12 cellular contexts compared by ENCODE assay signal in genomic region chr11:68327586-68328370, GRCh38. TPM values are rescaled to one million over a fixed set of nuclear protein-coding genes. Genes with fewer than 3 reads are reported as not detected.
DNase-seq lines count a peak whose midpoint lies in the region; ATAC-seq, FAIRE-seq and TF ChIP-seq lines count a peak whose summit lies in the region.
"Had no signal": no experiment of that assay in that cellular context is flagged by ENCODE, and none has a peak within 500 bp of the region (broad histone marks: within the 10 kb centered on the region; RNA-seq: fewer than 3 reads in every experiment).

No MANE protein-coding gene starts in this region.

- TF ChIP-seq CTCF in WTC11 (IDR thresholded peaks at IDR 0.05): no peak
- TF ChIP-seq CTCF in keratinocyte (optimal IDR thresholded peaks at IDR 0.05 in 1 of 3, IDR thresholded peaks at IDR 0.05 in 1 of 3, conservative IDR thresholded peaks at IDR 0.05 in 1 of 3; ENCODE audit: extremely low read depth in 1 of 3, insufficient read depth in 2 of 3, low read length in 3 of 3): no peak

- no peak overlapping the region for H3K4me2 ChIP-seq in keratinocyte (ENCODE audit: control insufficient read depth, extremely low read depth, insufficient read depth, low read depth, low read length)

- no peak for FAIRE-seq in keratinocyte (lab: Jason Lieb, UNC)
- FAIRE-seq: bronchial epithelial cell had no signal

- no peak overlapping the region for H2AFZ ChIP-seq in keratinocyte (ENCODE audit: control insufficient read depth, low read length)

- H3K27me3 ChIP-seq in keratinocyte (ENCODE audit: control insufficient read depth, extremely low read depth, insufficient read depth, low read length) (no peaks in the 10 kb centered on the region), stomach smooth muscle (ENCODE audit: control insufficient read depth in 1 of 2, insufficient read depth in 2 of 2, low read length in 2 of 2) (no peaks in the 10 kb centered on the region)
- H3K27me3 ChIP-seq: Peyer's patch had no signal

- H3K36me3 ChIP-seq in keratinocyte (ENCODE audit: control insufficient read depth in 2 of 2, extremely low read depth in 1 of 2, insufficient read depth in 2 of 2, low read length in 2 of 2) (no peaks in the 10 kb centered on the region), stomach smooth muscle (ENCODE audit: control insufficient read depth in 2 of 2, insufficient read depth in 2 of 2, low read length in 2 of 2) (no peaks in the 10 kb centered on the region)
- H3K36me3 ChIP-seq: Peyer's patch had no signal

- dilution Hi-C loops in keratinocyte (cut with MboI; ENCODE audit: extremely low pct_ligation_motif_present, low sequenced_read_pairs): no loop called here

- peaks cover 62% of the 10 kb centered on the region for H3K79me2 ChIP-seq in keratinocyte (ENCODE audit: control insufficient read depth, insufficient read depth, low read length)

- peaks cover 39% of the 10 kb centered on the region for H3K4me1 Mint-ChIP-seq in T-helper 2 cell treated with Interferon-gamma antibody and Interleukin-4, amounts not matched to agents 5 μg/mL and 100 μg/mL, for 36 hours (ENCODE audit: low read depth)
- H3K4me1 Mint-ChIP-seq in WTC11: peaks cover 70% of the 10 kb centered on the region

- H3K9me3 ChIP-seq in keratinocyte (ENCODE audit: control insufficient read depth, low read depth, low read length): no peaks in the 10 kb centered on the region
- no peaks in the 10 kb centered on the region for H3K9me3 ChIP-seq in stomach smooth muscle (ENCODE audit: control insufficient read depth in 2 of 2, low read length in 2 of 2)
- H3K9me3 ChIP-seq: Peyer's patch had no signal

- H4K20me1 ChIP-seq in keratinocyte (ENCODE audit: control insufficient read depth, extremely low read depth, insufficient read depth, low read length): peaks cover 10% of the 10 kb centered on the region

- DNase-seq in T-helper 2 cell treated with Interferon-gamma antibody and Interleukin-4, amounts not matched to agents 5 μg/mL and 100 μg/mL, for 36 hours (ENCODE audit: low spot score): no peak
- DNase-seq in T-helper 2 cell (no peak), WTC11 (ENCODE audit: low spot score) (no peak), keratinocyte (ENCODE audit: low read depth, low spot score) (no peak), HCEC 1CT (no peak), OCI-M2 (lab: John Stamatoyannopoulos, UW; ENCODE audit: unreplicated experiment) (no peak)
- DNase-seq: activated T-cell treated with anti-CD3 and anti-CD28 coated beads for 4 hours, NCI-H2081 treated with DMSO at 0.1 percent for 48 hours had no signal

- POLR2A ChIA-PET in WTC11 (lab: Charles Lee): interaction anchor here (1.7 kb wide), 1 partner anchor 14 kb away, joined by 4 read pairs; no protein-coding TSS in a partner anchor

- H3K4me1 ChIP-seq in keratinocyte (ENCODE audit: control insufficient read depth, extremely low read depth, insufficient read depth, low read length) (peaks cover 14% of the 10 kb centered on the region), stomach smooth muscle (ENCODE audit: control insufficient read depth, insufficient read depth, low read length) (peaks cover 81% of the 10 kb centered on the region)

- ATAC-seq in WTC11 (no peak), HG03442 (IDR thresholded peaks at IDR 0.05; ENCODE audit: unreplicated experiment) (no peak)

- H3K27ac ChIP-seq in keratinocyte (ENCODE audit: control insufficient read depth, insufficient read depth, low read length) (no peak overlapping the region), stomach smooth muscle (ENCODE audit: low read length) (no peak overlapping the region)

- no peak overlapping the region for H3K4me3 ChIP-seq in keratinocyte (ENCODE audit: control insufficient read depth in 2 of 3, extremely low read depth in 1 of 3, insufficient read depth in 2 of 3, low read depth in 1 of 3, low read length in 3 of 3)
- peak overlapping the region; percentile 43 to 47 for H3K4me3 ChIP-seq in stomach smooth muscle (ENCODE audit: low read length in 2 of 2)
- H3K4me3 ChIP-seq: Peyer's patch had no signal

- CTCF ChIA-PET in WTC11 (lab: Charles Lee): interaction anchor here (0.8 to 1.5 kb wide), 9 partner anchors 13 to 70 kb away, joined by 3 to 9 read pairs (median 3); no protein-coding TSS in a partner anchor

- peaks cover 4% of the 10 kb centered on the region for H3K27me3 Mint-ChIP-seq in T-helper 2 cell treated with Interferon-gamma antibody and Interleukin-4, amounts not matched to agents 5 μg/mL and 100 μg/mL, for 36 hours (ENCODE audit: low read depth)
- H3K27me3 Mint-ChIP-seq in WTC11 (ENCODE audit: low read depth): no peaks in the 10 kb centered on the region

- H3K9me1 ChIP-seq in keratinocyte (ENCODE audit: control insufficient read depth, extremely low read depth, insufficient read depth, low read length): no peaks in the 10 kb centered on the region

- peak overlapping the region; percentile 4 for H3K27ac Mint-ChIP-seq in T-helper 2 cell treated with Interferon-gamma antibody and Interleukin-4, amounts not matched to agents 5 μg/mL and 100 μg/mL, for 36 hours
- H3K27ac Mint-ChIP-seq in WTC11: peak overlapping the region; percentile 64

- H3K4me3 Mint-ChIP-seq in T-helper 2 cell treated with Interferon-gamma antibody and Interleukin-4, amounts not matched to agents 5 μg/mL and 100 μg/mL, for 36 hours: peak overlapping the region; percentile 50
- peak overlapping the region; percentile 31 for H3K4me3 Mint-ChIP-seq in WTC11

- no peaks in the 10 kb centered on the region for H3K9me3 Mint-ChIP-seq in T-helper 2 cell treated with Interferon-gamma antibody and Interleukin-4, amounts not matched to agents 5 μg/mL and 100 μg/mL, for 36 hours
- no peaks in the 10 kb centered on the region for H3K9me3 Mint-ChIP-seq in WTC11

- H3K36me3 Mint-ChIP-seq in T-helper 2 cell treated with Interferon-gamma antibody and Interleukin-4, amounts not matched to agents 5 μg/mL and 100 μg/mL, for 36 hours (ENCODE audit: low read depth): no peaks in the 10 kb centered on the region
- no peaks in the 10 kb centered on the region for H3K36me3 Mint-ChIP-seq in WTC11

- H3K9ac ChIP-seq in keratinocyte (ENCODE audit: control insufficient read depth, extremely low read depth, insufficient read depth, low read length) (peak overlapping the region; percentile 22), stomach smooth muscle (ENCODE audit: low read length in 2 of 2) (no peak overlapping the region)

TF ChIP-seq in WTC11, 78 proteins besides CTCF, POLR2A, EP300 and RAD21:
- TF ChIP-seq ZNF416 (CRISPR knock-in tag; IDR thresholded peaks at IDR 0.05) (no peak), ZNF138 (CRISPR knock-in tag; conservative IDR thresholded peaks at IDR 0.05) (0 out of 2 replicates have a peak, but pooled peaks have one; percentile 42)

RNA-seq across cellular contexts. Expression of gene LRP5, which starts 15.4 kb away (rescaled TPM):
- total RNA-seq in WTC11 (2021): 41.6 to 48.8 TPM (median 41.9 TPM) in 3 replicates
- 6.6 to 8.6 TPM (median 8.0 TPM) in 3 replicates for polyA plus RNA-seq in keratinocyte
- polyA plus RNA-seq in keratinocyte (2011; ENCODE audit: low read depth): 13.1 TPM
- polyA plus RNA-seq in keratinocyte (2011; cell fraction: cytosol; rRNA removed): 2.2 and 7.4 TPM in 2 replicates
- 15.3 and 24.0 TPM in 2 replicates for polyA plus RNA-seq in keratinocyte (2011; cell fraction: nucleus; rRNA removed)
- 11.8 and 23.0 TPM in 2 replicates for polyA plus RNA-seq in keratinocyte (2012; ENCODE audit: low replicate concordance)
- polyA minus RNA-seq in keratinocyte: 16.9 to 44.7 TPM (median 20.8 TPM) in 3 replicates
- 23.6 TPM for polyA minus RNA-seq in keratinocyte (2011; cell fraction: cytosol; rRNA and poly(A)+ RNA removed)
- polyA minus RNA-seq in keratinocyte (2011; cell fraction: nucleus; rRNA and poly(A)+ RNA removed): 41.5 and 46.4 TPM in 2 replicates

RNA-seq across cellular contexts. Expression of gene C11orf24, which starts 56.0 kb away (rescaled TPM):
- total RNA-seq in WTC11 (2021): 41.8 to 53.7 TPM (median 43.8 TPM) in 3 replicates
- polyA plus RNA-seq in keratinocyte: 28.4 to 32.8 TPM (median 32.2 TPM) in 3 replicates
- 16.8 TPM for polyA plus RNA-seq in keratinocyte (2011; ENCODE audit: low read depth)
- 32.0 and 57.2 TPM in 2 replicates for polyA plus RNA-seq in keratinocyte (2011; cell fraction: cytosol; rRNA removed)
- polyA plus RNA-seq in keratinocyte (2011; cell fraction: nucleus; rRNA removed): 41.0 and 60.0 TPM in 2 replicates
- 20.5 and 46.5 TPM in 2 replicates for polyA plus RNA-seq in keratinocyte (2012; ENCODE audit: low replicate concordance)
- polyA minus RNA-seq in keratinocyte: 33.7 to 96.8 TPM (median 35.7 TPM) in 3 replicates
- 64.5 TPM for polyA minus RNA-seq in keratinocyte (2011; cell fraction: cytosol; rRNA and poly(A)+ RNA removed)
- 39.7 and 43.0 TPM in 2 replicates for polyA minus RNA-seq in keratinocyte (2011; cell fraction: nucleus; rRNA and poly(A)+ RNA removed)

Comparison
In these comparisons a context has a peak if more than half of its experiments do, and no peak if none do; other contexts are left out.
1. H3K4me3 ChIP-seq: peak in stomach smooth muscle (2 of 2); none in keratinocyte (0 of 3).